ENCODE assay signal across 13 cellular contexts in genomic region chr3:132593950-132594328, GRCh38. TPM values are rescaled to one million over a fixed set of nuclear protein-coding genes. Genes with fewer than 3 reads are reported as not detected.
A peak's percentile ranks its signal among the peaks of the same experiment; 100 is the strongest.
DNase-seq lines count a peak whose midpoint lies in the region; ATAC-seq and TF ChIP-seq lines count a peak whose summit lies in the region.
"Had no signal": no experiment of that assay in that cellular context is flagged by ENCODE, and none has a peak within 500 bp of the region (broad histone marks: within the 10 kb centered on the region; RNA-seq: fewer than 3 reads in every experiment).

No MANE protein-coding gene starts in this region.

- no peaks in the 10 kb centered on the region for H3K4me1 Mint-ChIP-seq in CD4-positive, alpha-beta memory T cell

- peaks cover 0 to 2% (median 0%) of the 10 kb centered on the region in 8 donors for H3K9me3 Mint-ChIP-seq in CD4-positive, alpha-beta memory T cell
- H3K9me3 Mint-ChIP-seq: type B pancreatic cell had no signal

- no peak for ATAC-seq in HG02678 (IDR thresholded peaks at IDR 0.05; ENCODE audit: unreplicated experiment)
- ATAC-seq in GM21447 (IDR thresholded peaks at IDR 0.05; ENCODE audit: unreplicated experiment) = no peak
- ATAC-seq in HG03460 (IDR thresholded peaks at IDR 0.05; ENCODE audit: unreplicated experiment) = no peak

- WGBS in SK-N-SH (ENCODE audit: low lambda C conversion rate) = 18% methylated on average over 3 of the region's 3 CpGs

- no peak for TF ChIP-seq CTCF in SK-N-SH (IDR thresholded peaks at IDR 0.05)

- H3K4me3 ChIP-seq in SK-N-SH (ENCODE audit: low read depth in 2 of 2, low read length in 1 of 2) = 0 out of 4 replicates have a peak overlapping the region, but pooled peaks of 1 of the 2 experiments have one; percentile 2
- H3K4me3 ChIP-seq in CD4-positive, alpha-beta memory T cell (ENCODE audit: low read length in 2 of 2) = no peak overlapping the region
- H3K4me3 ChIP-seq: cardiac muscle cell had no signal

- H3K9me3 ChIP-seq in SK-N-SH = no peaks in the 10 kb centered on the region
- H3K9me3 ChIP-seq in CD4-positive, alpha-beta memory T cell (ENCODE audit: control insufficient read depth in 1 of 2, low read length in 2 of 2) = no peaks in the 10 kb centered on the region
- H3K9me3 ChIP-seq: Caco-2 had no signal

- H4K20me1 ChIP-seq in SK-N-SH (ENCODE audit: insufficient read depth) = no peaks in the 10 kb centered on the region

- no peaks in the 10 kb centered on the region for H3K27me3 Mint-ChIP-seq in CD4-positive, alpha-beta memory T cell
- H3K27me3 Mint-ChIP-seq: type B pancreatic cell had no signal

- no peaks in the 10 kb centered on the region for H3K79me2 ChIP-seq in SK-N-SH (ENCODE audit: insufficient read depth)

- peaks cover 4 to 34% of the 10 kb centered on the region in 2 experiments; a peak in 3 of 4 replicates for H3K4me1 ChIP-seq in SK-N-SH (ENCODE audit: control insufficient read depth in 1 of 2, insufficient read depth in 2 of 2, low read depth in 1 of 2, low read length in 1 of 2)
- H3K4me1 ChIP-seq in CD4-positive, alpha-beta memory T cell (ENCODE audit: insufficient read depth, low read length) = no peaks in the 10 kb centered on the region

- no peak overlapping the region for H3K4me3 Mint-ChIP-seq in CD4-positive, alpha-beta memory T cell
- H3K4me3 Mint-ChIP-seq: type B pancreatic cell had no signal

- CTCF ChIA-PET in SK-N-SH (lab: Yijun Ruan, JAX) = interaction anchor here (1.3 kb wide), 1 partner anchor 58 kb away, joined by 3 read pairs; no protein-coding TSS in a partner anchor
- CTCF ChIA-PET in CD4-positive, alpha-beta memory T cell (lab: Charles Lee; ENCODE audit: partially characterized antibody) = interaction anchor here (0.5 kb wide), 1 partner anchor 123 kb away, joined by 4 read pairs; no protein-coding TSS in a partner anchor

- POLR2A ChIA-PET in SK-N-SH (lab: Yijun Ruan, JAX) = no interaction called here
- POLR2A ChIA-PET in CD4-positive, alpha-beta memory T cell (lab: Charles Lee; ENCODE audit: partially characterized antibody) = no interaction called here

- peak overlapping the region; percentile 32; the same call in 1 of the 2 replicates for H2AFZ ChIP-seq in SK-N-SH (ENCODE audit: low read depth)

- peaks cover 7 to 14% of the 10 kb centered on the region in 2 experiments for H3K36me3 ChIP-seq in SK-N-SH (replicated peaks in 1 of 2; ENCODE audit: control insufficient read depth in 1 of 2, insufficient read depth in 2 of 2, low read length in 1 of 2)
- H3K36me3 ChIP-seq in CD4-positive, alpha-beta memory T cell (ENCODE audit: insufficient read depth, low read length) = no peaks in the 10 kb centered on the region

- H3K27ac Mint-ChIP-seq in CD4-positive, alpha-beta memory T cell = no peak overlapping the region
- H3K27ac Mint-ChIP-seq: type B pancreatic cell had no signal

- DNase-seq in GM04503 (ENCODE audit: low read depth) = peak; percentile 53
- no peak for DNase-seq in SK-N-SH
- DNase-seq in epithelial cell of prostate (ENCODE audit: low read depth, low spot score) = peak; percentile 43
- peak; percentile 64 for DNase-seq in pulmonary artery endothelial cell (ENCODE audit: low read depth, low spot score)
- no peak for DNase-seq in CD4-positive, alpha-beta memory T cell
- DNase-seq: Caco-2, mesendoderm, T1000 had no signal

- peak overlapping the region; percentile 48 for H3K4me2 ChIP-seq in SK-N-SH

- H3K27ac ChIP-seq in SK-N-SH (ENCODE audit: low read depth in 2 of 2, low read length in 1 of 2) = peak overlapping the region; percentile 76 to 92; a peak in 3 of 4 replicates
- H3K27ac ChIP-seq in epithelial cell of prostate = peak overlapping the region; percentile 79
- no peak overlapping the region for H3K27ac ChIP-seq in CD4-positive, alpha-beta memory T cell (ENCODE audit: low read depth, low read length)
- H3K27ac ChIP-seq: cardiac muscle cell had no signal

- H3K9ac ChIP-seq in SK-N-SH = peak overlapping the region; percentile 48

- no peak for TF ChIP-seq RAD21 in SK-N-SH (IDR thresholded peaks at IDR 0.05; ENCODE audit: low read length)

- no peaks in the 10 kb centered on the region for H3K27me3 ChIP-seq in SK-N-SH (ENCODE audit: insufficient read depth)
- no peaks in the 10 kb centered on the region for H3K27me3 ChIP-seq in CD4-positive, alpha-beta memory T cell (ENCODE audit: insufficient read depth, low read length)
- H3K27me3 ChIP-seq: cardiac muscle cell had no signal

- H3F3A ChIP-seq in SK-N-SH (replicated peaks; ENCODE audit: insufficient read depth) = peaks cover 40% of the 10 kb centered on the region

- intact Hi-C loops in CD4-positive, alpha-beta memory T cell (cut with micrococcal nuclease) = no loop called here

- peaks cover 43 to 70% of the 10 kb centered on the region in 2 donors for H3K36me3 Mint-ChIP-seq in CD4-positive, alpha-beta memory T cell

- no peak; a peak in 1 of 4 replicates for TF ChIP-seq EP300 in SK-N-SH (IDR thresholded peaks at IDR 0.05; ENCODE audit: borderline replicate concordance in 1 of 2, low read depth in 1 of 2, low read length in 1 of 2)

- H3K9me2 ChIP-seq in SK-N-SH = no peaks in the 10 kb centered on the region

TF ChIP-seq in SK-N-SH, 30 proteins besides CTCF, POLR2A, EP300 and RAD21 (continues in another document):
- TF ChIP-seq ZBTB33 (IDR thresholded peaks at IDR 0.05; ENCODE audit: borderline replicate concordance, low read depth) (no peak), FOXJ3 (CRISPR knock-in tag; IDR thresholded peaks at IDR 0.05) (no peak), NFIC (IDR thresholded peaks at IDR 0.05; ENCODE audit: borderline replicate concordance) (peak; percentile 36; the same call in 1 of the 2 replicates), SIN3A (IDR thresholded peaks at IDR 0.05; ENCODE audit: borderline replicate concordance, low read depth, low read length) (no peak), GATA2 (CRISPR knock-in tag; IDR thresholded peaks at IDR 0.05) (no peak), GABPA (IDR thresholded peaks at IDR 0.05; ENCODE audit: low read depth) (no peak), RCOR1 (IDR thresholded peaks at IDR 0.05; ENCODE audit: low read length) (no peak), RFX5 (IDR thresholded peaks at IDR 0.05; ENCODE audit: low read length) (no peak), RXRA (IDR thresholded peaks at IDR 0.05; ENCODE audit: borderline replicate concordance, low read depth) (no peak), POLR2AphosphoS5 (IDR thresholded peaks at IDR 0.05; ENCODE audit: low read depth, low read length) (no peak; the same call in 1 of the 2 replicates), JUND (IDR thresholded peaks at IDR 0.05) (peak; percentile 80), MAX (IDR thresholded peaks at IDR 0.05; ENCODE audit: low read depth) (peak; percentile 56; the same call in 1 of the 2 replicates), PBX3 (IDR thresholded peaks at IDR 0.05) (peak; percentile 91), TCF12 (IDR thresholded peaks at IDR 0.05) (peak; percentile 52)

RNA-seq across cellular contexts. Expression of gene ACKR4, which starts 3.1 kb away (rescaled TPM):
- 0.10 and 0.37 TPM in 2 replicates for polyA plus RNA-seq in SK-N-SH (2012; rRNA removed)
- polyA plus RNA-seq in SK-N-SH (2012; cell fraction: cytosol; rRNA removed) = 0.18 and 0.26 TPM in 2 replicates
- 0.12 and 0.14 TPM in 2 replicates for polyA plus RNA-seq in SK-N-SH (2012; cell fraction: nucleus; rRNA removed)
- 4.4 and 7.7 TPM in 2 replicates for total RNA-seq in pulmonary artery endothelial cell
- total RNA-seq in CD4-positive, alpha-beta memory T cell = under 1 TPM in 1 of 2 experiments, not detected in 1; 0.17 TPM
- polyA plus RNA-seq in CD4-positive, alpha-beta memory T cell = under 1 TPM in 1 of 2 donors, not detected in 1; 0.22 TPM
- total RNA-seq: Caco-2, cardiac muscle cell had no signal
- polyA plus RNA-seq: cardiac muscle cell had no signal

Comparison
In these comparisons a context has a peak if more than half of its experiments do, and no peak if none do; other contexts are left out.
1. DNase-seq: peak in GM04503 (single experiment), epithelial cell of prostate (single experiment) and pulmonary artery endothelial cell (single experiment); none in SK-N-SH (single experiment) and CD4-positive, alpha-beta memory T cell (0 of 5).